1 cellular context compared by ENCODE assay signal in genomic region chr1:47508900-47509488, GRCh38.
A peak's percentile ranks its signal among the peaks of the same experiment; 100 is the strongest.
TF ChIP-seq lines count a peak whose summit lies in the region.

No MANE protein-coding gene starts in this region.

TF ChIP-seq in HEK293, 187 proteins besides CTCF, POLR2A, EP300 and RAD21 (continued from another document):
- TF ChIP-seq PRDM4 (tag by site-specific recombination; IDR thresholded peaks at IDR 0.05), result peak; percentile 20; the same call in 1 of the 2 replicates
- 0 out of 2 replicates have a peak, but pooled peaks have one; percentile 16 for TF ChIP-seq HIC1 (tag by site-specific recombination; IDR thresholded peaks at IDR 0.05)
- TF ChIP-seq ZNF433 (tag by site-specific recombination; IDR thresholded peaks at IDR 0.05; ENCODE audit: low read depth), result no peak
- TF ChIP-seq ZNF707 (tag by site-specific recombination; IDR thresholded peaks at IDR 0.05), result no peak
- no peak for TF ChIP-seq ZSCAN23 (tag by site-specific recombination; IDR thresholded peaks at IDR 0.05)
- no peak for TF ChIP-seq ZNF48 (tag by site-specific recombination; IDR thresholded peaks at IDR 0.05)
- TF ChIP-seq, protein P1, sequence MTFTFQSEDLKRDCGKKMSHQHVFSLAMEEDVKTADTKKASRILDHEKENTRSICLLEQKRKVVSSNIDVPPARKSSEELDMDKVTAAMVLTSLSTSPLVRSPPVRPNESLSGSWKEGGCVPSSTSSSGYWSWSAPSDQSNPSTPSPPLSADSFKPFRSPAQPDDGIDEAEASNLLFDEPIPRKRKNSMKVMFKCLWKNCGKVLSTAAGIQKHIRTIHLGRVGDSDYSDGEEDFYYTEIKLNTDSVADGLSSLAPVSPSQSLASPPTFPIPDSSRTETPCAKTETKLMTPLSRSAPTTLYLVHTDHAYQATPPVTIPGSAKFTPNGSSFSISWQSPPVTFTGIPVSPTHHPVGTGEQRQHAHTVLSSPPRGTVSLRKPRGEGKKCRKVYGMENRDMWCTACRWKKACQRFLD (tag by site-specific recombination; IDR thresholded peaks at IDR 0.05), result no peak
- no peak for TF ChIP-seq ZNF514 (tag by site-specific recombination; IDR thresholded peaks at IDR 0.05)
- TF ChIP-seq ZNF335 (tag by site-specific recombination; conservative IDR thresholded peaks at IDR 0.05), result peak; percentile 62; the same call in 1 of the 2 replicates
- TF ChIP-seq ZNF292 (tag by site-specific recombination; IDR thresholded peaks at IDR 0.05; ENCODE audit: borderline replicate concordance, low read depth), result no peak
- no peak for TF ChIP-seq SALL2 (tag by site-specific recombination; IDR thresholded peaks at IDR 0.05; ENCODE audit: borderline replicate concordance)
- TF ChIP-seq EGR2 (tag by site-specific recombination; IDR thresholded peaks at IDR 0.05; ENCODE audit: low read depth), result peak; percentile 86
- TF ChIP-seq ZNF184 (tag by site-specific recombination; IDR thresholded peaks at IDR 0.05), result no peak
- no peak for TF ChIP-seq AEBP2 (tag by site-specific recombination; IDR thresholded peaks at IDR 0.05; ENCODE audit: borderline replicate concordance)
- peak; percentile 37 for TF ChIP-seq PATZ1 (tag by site-specific recombination; IDR thresholded peaks at IDR 0.05)
- peak; percentile 93 for TF ChIP-seq GLIS1 (tag by site-specific recombination; IDR thresholded peaks at IDR 0.05)
- TF ChIP-seq ZNF571 (tag by site-specific recombination; IDR thresholded peaks at IDR 0.05), result no peak
- TF ChIP-seq ZNF223 (tag by site-specific recombination; IDR thresholded peaks at IDR 0.05), result no peak
- TF ChIP-seq ZFHX2 (tag by site-specific recombination; conservative IDR thresholded peaks at IDR 0.05), result peak; percentile 87
- no peak for TF ChIP-seq ZFP41 (tag by site-specific recombination; IDR thresholded peaks at IDR 0.05; ENCODE audit: borderline replicate concordance)
- TF ChIP-seq KLF7 (tag by site-specific recombination; IDR thresholded peaks at IDR 0.05; ENCODE audit: borderline replicate concordance), result 0 out of 2 replicates have a peak, but pooled peaks have one; percentile 48
- TF ChIP-seq ZNF664 (tag by site-specific recombination; IDR thresholded peaks at IDR 0.05), result no peak
TF ChIP-seq in HEK293: peak in this region for 30.
